19 cellular contexts compared by ENCODE assay signal in the genomic region with DNA sequence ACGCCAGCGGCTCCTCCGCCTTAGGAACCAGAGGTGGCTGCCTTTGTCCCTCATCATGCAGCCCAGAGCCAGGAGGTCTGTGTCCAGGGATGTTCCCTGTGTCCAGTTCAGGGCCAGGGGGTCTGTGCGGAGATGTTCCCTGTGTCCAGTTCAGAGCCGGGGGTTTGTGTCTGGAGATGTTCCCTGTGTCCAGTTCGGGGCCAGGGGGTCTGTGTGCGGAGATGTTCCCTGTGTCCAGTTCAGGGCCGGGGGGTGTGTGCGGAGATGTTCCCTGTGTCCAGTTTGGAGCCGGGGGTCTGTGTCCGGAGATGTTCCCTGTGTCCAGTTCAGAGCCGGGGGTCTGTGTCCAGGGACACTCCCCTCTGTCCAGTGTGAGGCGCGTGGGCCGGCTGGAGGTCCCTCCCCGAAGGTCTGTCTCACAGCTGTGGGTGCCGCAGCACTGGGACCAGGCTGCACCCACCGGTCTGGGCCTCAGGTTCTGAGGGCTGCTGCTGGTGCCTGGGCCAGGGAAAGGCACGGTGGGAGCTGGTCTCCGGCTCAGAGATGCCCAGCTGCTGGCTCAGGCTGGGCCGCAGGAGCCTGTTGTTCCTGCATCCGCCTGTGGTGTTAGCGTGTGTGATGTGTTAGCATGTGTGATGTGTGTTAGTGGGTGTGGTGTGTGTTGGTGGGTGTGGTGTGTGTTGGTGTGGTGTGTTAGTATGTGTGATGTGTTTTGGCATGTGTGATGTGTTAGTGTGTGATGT.
DNase-seq lines count a peak whose midpoint lies in the region; ATAC-seq, FAIRE-seq and TF ChIP-seq lines count a peak whose summit lies in the region.
"Had no signal": no experiment of that assay in that cellular context is flagged by ENCODE, and none has a peak within 500 bp of the region (broad histone marks: within the 10 kb centered on the region; RNA-seq: fewer than 3 reads in every experiment).

No MANE protein-coding gene starts in this region.

- no peak overlapping the region for H3K4me3 Mint-ChIP-seq in activated naive CD4-positive, alpha-beta T cell treated with anti-CD3 and anti-CD28 coated beads for 36 hours
- H3K4me3 Mint-ChIP-seq: activated CD4-positive, alpha-beta T cell treated with anti-CD3 and anti-CD28 coated beads, Interleukin-2, amount 10 ng/mL, durations not matched to agents 7 days and 5 days; stimulated activated naive CD8-positive, alpha-beta T cell treated with anti-CD3 and anti-CD28 coated beads, Interleukin-15, amount 100 ng/mL, for 72 hours had no signal

- no peak for FAIRE-seq in GM12891 (lab: Jason Lieb, UNC)

- CTCF ChIA-PET in activated naive CD4-positive, alpha-beta T cell treated with anti-CD3 and anti-CD28 coated beads for 36 hours (lab: Charles Lee) = no interaction called here

- no peak for TF ChIP-seq CTCF in epithelial cell of esophagus (IDR thresholded peaks at IDR 0.05; ENCODE audit: insufficient read depth, low read depth, low read length, missing control alignments)

- TF ChIP-seq POLR2A in GM12891 (IDR thresholded peaks at IDR 0.05; ENCODE audit: low read depth, low read length) = no peak

- H3K27ac Mint-ChIP-seq in activated naive CD4-positive, alpha-beta T cell treated with anti-CD3 and anti-CD28 coated beads for 36 hours = no peak overlapping the region
- H3K27ac Mint-ChIP-seq: activated CD4-positive, alpha-beta T cell treated with anti-CD3 and anti-CD28 coated beads, Interleukin-2, amount 10 ng/mL, durations not matched to agents 7 days and 5 days; stimulated activated naive CD8-positive, alpha-beta T cell treated with anti-CD3 and anti-CD28 coated beads, Interleukin-15, amount 100 ng/mL, for 72 hours had no signal

- no peaks in the 10 kb centered on the region for H3K9me3 ChIP-seq in right cardiac atrium (ENCODE audit: control insufficient read depth, low read length)
- no peaks in the 10 kb centered on the region for H3K9me3 ChIP-seq in mucosa of rectum (ENCODE audit: control insufficient read depth in 2 of 2, low read length in 2 of 2)
- H3K9me3 ChIP-seq: adrenal gland; BLaER1 treated with 17β-estradiol and CSF1 and Interleukin-3, amounts not matched to agents 10 nM and 100 nM; sigmoid colon; vagina had no signal

- H3K36me3 Mint-ChIP-seq in activated naive CD4-positive, alpha-beta T cell treated with anti-CD3 and anti-CD28 coated beads for 36 hours (ENCODE audit: low read depth) = no peaks in the 10 kb centered on the region

- intact Hi-C loops in right cardiac atrium (cut with DNase I) = no loop called here
- intact Hi-C loops in Right ventricle myocardium superior (cut with DNase I) = no loop called here
- intact Hi-C loops in posterior cingulate gyrus (cut with DNase I) = no loop called here
- intact Hi-C loops in activated naive CD4-positive, alpha-beta T cell treated with anti-CD3 and anti-CD28 coated beads for 36 hours (cut with micrococcal nuclease) = no loop called here

- H3K27me3 ChIP-seq in right cardiac atrium (ENCODE audit: control insufficient read depth, insufficient read depth) (no peaks in the 10 kb centered on the region), mucosa of rectum (ENCODE audit: control insufficient read depth in 2 of 2, insufficient read depth in 2 of 2, low read length in 2 of 2) (no peaks in the 10 kb centered on the region)
- H3K27me3 ChIP-seq: adrenal gland, vagina had no signal

- peaks cover 3% of the 10 kb centered on the region for H3K27me3 Mint-ChIP-seq in activated naive CD4-positive, alpha-beta T cell treated with anti-CD3 and anti-CD28 coated beads for 36 hours (ENCODE audit: low read depth)
- H3K27me3 Mint-ChIP-seq: activated CD4-positive, alpha-beta T cell treated with anti-CD3 and anti-CD28 coated beads, Interleukin-2, amount 10 ng/mL, durations not matched to agents 7 days and 5 days had no signal

- no peaks in the 10 kb centered on the region for H3K9me3 Mint-ChIP-seq in activated naive CD4-positive, alpha-beta T cell treated with anti-CD3 and anti-CD28 coated beads for 36 hours
- H3K9me3 Mint-ChIP-seq: activated CD4-positive, alpha-beta T cell treated with anti-CD3 and anti-CD28 coated beads, Interleukin-2, amount 10 ng/mL, durations not matched to agents 7 days and 5 days; stimulated activated naive CD8-positive, alpha-beta T cell treated with anti-CD3 and anti-CD28 coated beads, Interleukin-15, amount 100 ng/mL, for 72 hours had no signal

- H3K4me1 ChIP-seq in right cardiac atrium (ENCODE audit: control insufficient read depth, insufficient read depth, low read length) (no peaks in the 10 kb centered on the region), mucosa of rectum (ENCODE audit: control insufficient read depth in 2 of 2, insufficient read depth in 2 of 2, low read length in 2 of 2) (peaks cover 19 to 31% of the 10 kb centered on the region in 2 donors)
- H3K4me1 ChIP-seq: adrenal gland, sigmoid colon had no signal

- DNase-seq in right cardiac atrium (peak; percentile 36 to 53 (median 50)), Right ventricle myocardium superior (no peak), epithelial cell of esophagus (ENCODE audit: low read depth) (peak; percentile 1), NCI-H1436 treated with DMSO at 0.1 percent for 48 hours (lab: John Stamatoyannopoulos, UW) (no peak), GM12891 (ENCODE audit: insufficient read length, low spot score) (no peak), posterior cingulate gyrus (no peak)
- no peak for DNase-seq in activated naive CD4-positive, alpha-beta T cell treated with anti-CD3 and anti-CD28 coated beads for 36 hours
- DNase-seq: activated CD4-positive, alpha-beta T cell treated with anti-CD3 and anti-CD28 coated beads, Interleukin-2, amount 10 ng/mL, durations not matched to agents 7 days and 5 days; activated effector memory CD4-positive, alpha-beta T cell treated with Interleukin-2 at 50 U/mL for 16 hours; NCI-H1048; NCI-H2107; NCI-H510A treated with DMSO at 0.1 percent for 48 hours; sigmoid colon; stimulated activated CD4-positive, alpha-beta T cell treated with anti-CD3 and anti-CD28 coated beads, Interleukin-2, amount 100 ng/mL, for 24 hours; stimulated activated naive CD8-positive, alpha-beta T cell treated with anti-CD3 and anti-CD28 coated beads, Interleukin-15, amount 100 ng/mL, for 72 hours had no signal

- no peak overlapping the region for H3K27ac ChIP-seq in right cardiac atrium (ENCODE audit: low read length)
- peak overlapping the region; percentile 86 to 92 for H3K27ac ChIP-seq in mucosa of rectum (ENCODE audit: low read depth in 2 of 2, low read length in 2 of 2)
- H3K27ac ChIP-seq: vagina had no signal

- peak in 1 of 2 donors; percentile 44 for ATAC-seq in right cardiac atrium
- no peak for ATAC-seq in Right ventricle myocardium superior (ENCODE audit: poor library complexity)
- ATAC-seq: stimulated activated naive CD8-positive, alpha-beta T cell treated with anti-CD3 and anti-CD28 coated beads, Interleukin-15, amount 100 ng/mL, for 72 hours had no signal

- no peaks in the 10 kb centered on the region for H3K4me1 Mint-ChIP-seq in activated naive CD4-positive, alpha-beta T cell treated with anti-CD3 and anti-CD28 coated beads for 36 hours (ENCODE audit: low read depth)
- H3K4me1 Mint-ChIP-seq: activated CD4-positive, alpha-beta T cell treated with anti-CD3 and anti-CD28 coated beads, Interleukin-2, amount 10 ng/mL, durations not matched to agents 7 days and 5 days; stimulated activated naive CD8-positive, alpha-beta T cell treated with anti-CD3 and anti-CD28 coated beads, Interleukin-15, amount 100 ng/mL, for 72 hours had no signal

- WGBS in right cardiac atrium = 83% methylated on average over 23 of the region's 23 CpGs

- peak overlapping the region; percentile 54 to 65 for H3K9ac ChIP-seq in mucosa of rectum (ENCODE audit: low read depth in 1 of 2, low read length in 2 of 2)

- H3K4me3 ChIP-seq in right cardiac atrium (ENCODE audit: low read length) (no peak overlapping the region), epithelial cell of esophagus (ENCODE audit: low read length) (no peak overlapping the region), mucosa of rectum (ENCODE audit: low read length in 2 of 2) (peak overlapping the region; percentile 42 to 44)
- H3K4me3 ChIP-seq: adrenal gland; BLaER1 treated with 17β-estradiol and CSF1 and Interleukin-3, amounts not matched to agents 10 nM and 100 nM; sigmoid colon; vagina had no signal

- no peaks in the 10 kb centered on the region for H3K36me3 ChIP-seq in mucosa of rectum (ENCODE audit: control insufficient read depth in 2 of 2, insufficient read depth in 2 of 2, low read length in 2 of 2)
- H3K36me3 ChIP-seq: adrenal gland; BLaER1 treated with 17β-estradiol and CSF1 and Interleukin-3, amounts not matched to agents 10 nM and 100 nM; sigmoid colon; vagina had no signal

TF ChIP-seq in GM12891, 5 proteins besides CTCF, POLR2A, EP300 and RAD21:
- TF ChIP-seq POU2F2 (IDR thresholded peaks at IDR 0.05; ENCODE audit: low read depth, low read length) = no peak
- no peak for TF ChIP-seq POLR2AphosphoS5 (IDR thresholded peaks at IDR 0.05; ENCODE audit: low read depth, low read length)
- no peak for TF ChIP-seq TAF1 (IDR thresholded peaks at IDR 0.05; ENCODE audit: low read depth, low read length)
- no peak for TF ChIP-seq PAX5 (IDR thresholded peaks at IDR 0.05; ENCODE audit: insufficient read depth, low read length, severe bottlenecking)
- no peak for TF ChIP-seq SPI1 (IDR thresholded peaks at IDR 0.05; ENCODE audit: low read depth, low read length)

Comparison
In these comparisons a context has a peak if more than half of its experiments do, and no peak if none do; other contexts are left out.
1. DNase-seq: peak in right cardiac atrium (3 of 3) and epithelial cell of esophagus (single experiment); none in Right ventricle myocardium superior (single experiment), NCI-H1436 treated with DMSO at 0.1 percent for 48 hours (single experiment), GM12891 (single experiment), posterior cingulate gyrus (0 of 10) and activated naive CD4-positive, alpha-beta T cell treated with anti-CD3 and anti-CD28 coated beads for 36 hours (single experiment).
2. H3K4me3 ChIP-seq: peak in mucosa of rectum (2 of 2); none in right cardiac atrium (single experiment) and epithelial cell of esophagus (single experiment).